8 cellular contexts compared by ENCODE assay signal in genomic region chr13:26050568-26051230, GRCh38. TPM values are rescaled to one million over a fixed set of nuclear protein-coding genes. Genes with fewer than 3 reads are reported as not detected.
DNase-seq lines count a peak whose midpoint lies in the region; ATAC-seq and TF ChIP-seq lines count a peak whose summit lies in the region.

No MANE protein-coding gene starts in this region.

- H3K4me1 Mint-ChIP-seq in effector memory CD8-positive, alpha-beta T cell (ENCODE audit: low read depth in 2 of 2), result peaks cover 0 to 4% of the 10 kb centered on the region in 2 donors

- H3K36me3 ChIP-seq in aorta (ENCODE audit: control insufficient read depth in 1 of 2, insufficient read depth in 2 of 2, low read length in 1 of 2) (no peaks in the 10 kb centered on the region), adrenal gland (replicated peaks in 1 of 2) (no peaks in the 10 kb centered on the region)

- intact Hi-C loops in aorta (cut with DNase I) (no loop called here), adrenal gland (cut with DNase I) (no loop called here)

- H3K9me3 ChIP-seq in aorta (ENCODE audit: control insufficient read depth, low read length) (no peaks in the 10 kb centered on the region), adrenal gland (replicated peaks in 1 of 3) (no peaks in the 10 kb centered on the region)

- H3K27me3 Mint-ChIP-seq in effector memory CD8-positive, alpha-beta T cell, result peaks cover 45 to 54% of the 10 kb centered on the region in 2 donors

- DNase-seq in EL, result peak; percentile 7
- peak; percentile 3 for DNase-seq in NCI-H69 (lab: John Stamatoyannopoulos, UW)
- DNase-seq in effector memory CD8-positive, alpha-beta T cell, result no peak
- DNase-seq in nucleus accumbens (lab: John Stamatoyannopoulos, UW), result peak in 38 of 56 donors; percentile 8 to 68 (median 37)
- DNase-seq in NCI-H187 (lab: John Stamatoyannopoulos, UW), result no peak
- no peak for DNase-seq in aorta
- no peak for DNase-seq in adrenal gland
- DNase-seq in KG1 (lab: John Stamatoyannopoulos, UW), result no peak

- H3K9me3 Mint-ChIP-seq in effector memory CD8-positive, alpha-beta T cell, result no peaks in the 10 kb centered on the region

- no peak for ATAC-seq in effector memory CD8-positive, alpha-beta T cell (replicated peaks)
- no peak for ATAC-seq in aorta (ENCODE audit: low FRiP score)

- H3K36me3 Mint-ChIP-seq in effector memory CD8-positive, alpha-beta T cell (ENCODE audit: insufficient read depth), result no peaks in the 10 kb centered on the region

- H3K4me3 ChIP-seq in aorta (ENCODE audit: low read length in 2 of 2), result no peak overlapping the region
- peak overlapping the region in 1 of 4 donors; percentile 60 for H3K4me3 ChIP-seq in adrenal gland

- WGBS in aorta, 2 donors, result 1 to 3% methylated on average over 81 to 82 of the region's 82 CpGs
- WGBS in adrenal gland, 4 donors, result 3 to 7% (median 4%) methylated on average over 26 to 82 of the region's 82 CpGs

- no peak for TF ChIP-seq CTCF in adrenal gland (IDR thresholded peaks at IDR 0.05)

- TF ChIP-seq POLR2A in adrenal gland (IDR thresholded peaks at IDR 0.05), result no peak

- no peak overlapping the region for H3K27ac Mint-ChIP-seq in effector memory CD8-positive, alpha-beta T cell

- H3K27ac ChIP-seq in aorta (ENCODE audit: low read depth in 1 of 2, low read length in 2 of 2), result no peak overlapping the region
- H3K27ac ChIP-seq in adrenal gland, result no peak overlapping the region

- H3K27me3 ChIP-seq in aorta (ENCODE audit: control insufficient read depth in 1 of 2, insufficient read depth in 2 of 2, low read length in 1 of 2) (no peaks in the 10 kb centered on the region), adrenal gland (peaks cover 57% of the 10 kb centered on the region)

- H3K4me3 Mint-ChIP-seq in effector memory CD8-positive, alpha-beta T cell, result peak overlapping the region; percentile 46

- H3K4me1 ChIP-seq in aorta (ENCODE audit: control insufficient read depth in 1 of 2, insufficient read depth in 2 of 2, low read length in 2 of 2) (no peaks in the 10 kb centered on the region), adrenal gland (replicated peaks in 1 of 2) (peaks cover 0 to 6% of the 10 kb centered on the region in 2 donors)

RNA-seq across cellular contexts. Expression of gene SHISA2, which starts 1.1 kb away (rescaled TPM):
- under 1 TPM; 0.19 to 0.66 TPM for total RNA-seq in aorta
- polyA plus RNA-seq in aorta, result not detected
- total RNA-seq in adrenal gland, result under 1 TPM in 4 of 8 donors, not detected in 4; 0.07 to 0.85 (median 0.36) TPM
- polyA plus RNA-seq in adrenal gland, result under 1 TPM in 2 of 3 donors, not detected in 1; 0.07 to 0.13 TPM

Comparison
In these comparisons a context has a peak if more than half of its experiments do, and no peak if none do; other contexts are left out.
1. DNase-seq: peak in EL (single experiment), NCI-H69 (single experiment) and nucleus accumbens (38 of 56); none in effector memory CD8-positive, alpha-beta T cell (0 of 3), NCI-H187 (0 of 2), aorta (0 of 2), adrenal gland (0 of 7) and KG1 (single experiment).